ENCODE assay signal across 9 cellular contexts in the genomic region with DNA sequence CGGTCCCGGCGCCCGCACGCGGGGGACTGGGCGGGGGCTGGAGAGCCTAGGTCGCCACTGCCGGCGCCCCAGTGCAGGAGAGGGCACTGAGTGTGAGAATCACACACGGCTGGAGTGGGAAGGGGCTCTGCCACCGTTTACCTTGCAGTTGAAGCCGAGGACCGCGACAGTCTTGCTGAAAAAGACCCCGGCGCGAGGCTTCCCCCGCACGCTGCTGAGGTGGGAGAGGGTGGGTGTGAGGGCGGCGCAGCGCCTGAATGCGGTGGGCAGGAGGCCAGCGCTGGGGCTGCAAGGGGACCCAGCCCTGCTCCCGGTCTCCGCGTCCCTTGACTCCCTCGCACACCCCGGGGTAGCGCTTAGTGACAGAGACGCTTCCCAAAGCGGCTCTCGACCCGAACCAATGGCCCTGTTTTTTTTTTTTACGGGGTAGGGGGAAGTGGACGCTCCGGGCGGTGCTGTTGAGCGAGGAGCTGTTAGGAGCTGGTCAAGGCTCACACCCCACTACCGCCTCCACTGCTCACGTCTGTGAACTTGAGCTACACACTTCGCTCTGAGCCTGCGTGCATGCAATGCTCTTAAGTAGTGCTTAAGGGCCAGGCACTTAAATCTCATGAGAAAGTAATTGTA. TPM values are rescaled to one million over a fixed set of nuclear protein-coding genes. Genes with fewer than 3 reads are reported as not detected.
DNase-seq lines count a peak whose midpoint lies in the region; ATAC-seq and TF ChIP-seq lines count a peak whose summit lies in the region.
"Had no signal": no experiment of that assay in that cellular context is flagged by ENCODE, and none has a peak within 500 bp of the region (broad histone marks: within the 10 kb centered on the region; RNA-seq: fewer than 3 reads in every experiment).

No MANE protein-coding gene starts in this region.

- TF ChIP-seq RAD21 in IMR-90 (IDR thresholded peaks at IDR 0.05; ENCODE audit: low read length): no peak

- no peak for TF ChIP-seq POLR2A in IMR-90 (IDR thresholded peaks at IDR 0.05; ENCODE audit: low read depth, low read length)

- no peak overlapping the region for H3K27ac Mint-ChIP-seq in naive thymus-derived CD8-positive, alpha-beta T cell

- H3K4me1 Mint-ChIP-seq in naive thymus-derived CD8-positive, alpha-beta T cell: peaks cover 0 to 12% (median 4%) of the 10 kb centered on the region in 4 donors

- BruUV-seq in IMR-90 (replicated peaks; lab: Mats Ljungman, UMichigan): no TSS peak

- H2BK120ac ChIP-seq in IMR-90 (ENCODE audit: low read depth, low read length): no peak overlapping the region

- dilution Hi-C loops in IMR-90 (cut with HindIII; ENCODE audit: low sequenced_read_pairs, unreplicated experiment): no loop called here

- H4K20me1 ChIP-seq in IMR-90 (ENCODE audit: insufficient read depth, low read length): no peaks in the 10 kb centered on the region

- no peak overlapping the region for H3K4ac ChIP-seq in IMR-90 (ENCODE audit: low read depth, low read length)

- no peak overlapping the region for H4K5ac ChIP-seq in IMR-90 (ENCODE audit: low read depth, low read length)

- no peak overlapping the region for H2BK5ac ChIP-seq in IMR-90 (ENCODE audit: low read depth, low read length, poor library complexity, severe bottlenecking)

- intact Hi-C loops in IMR-90 (cut with micrococcal nuclease): no loop called here

- H2BK15ac ChIP-seq in IMR-90 (ENCODE audit: low read depth, low read length): no peak overlapping the region

- H3K27ac ChIP-seq in IMR-90 (ENCODE audit: insufficient read depth, low read length): no peak overlapping the region
- H3K27ac ChIP-seq: epithelial cell of prostate had no signal

- H3K9me1 ChIP-seq in IMR-90 (ENCODE audit: insufficient read depth, low read length): no peaks in the 10 kb centered on the region

- H3K4me3 Mint-ChIP-seq in naive thymus-derived CD8-positive, alpha-beta T cell: peak overlapping the region in 8 of 10 donors; percentile 16 to 72 (median 64)

- CTCF ChIA-PET in IMR-90 (lab: Yijun Ruan, JAX): interaction anchor here (0.7 kb wide), 1 partner anchor 341 kb away, joined by 3 read pairs; no protein-coding TSS in a partner anchor

- no peak for TF ChIP-seq CTCF in IMR-90 (conservative IDR thresholded peaks at IDR 0.05; ENCODE audit: low read depth, low read length)
- TF ChIP-seq CTCF in epithelial cell of esophagus (IDR thresholded peaks at IDR 0.05; ENCODE audit: insufficient read depth, low read depth, low read length, missing control alignments): peak; percentile 9
- TF ChIP-seq CTCF in GM13977 (IDR thresholded peaks at IDR 0.05; ENCODE audit: extremely low read depth, insufficient read depth, missing control alignments): no peak

- 0% methylated on average over 3 of the region's 44 CpGs; no CpG with 5 or more reads in 1 of the 2 experiments for WGBS in IMR-90 (ENCODE audit: extremely low coverage in 2 of 2, insufficient read length in 1 of 2), 2 experiments

- peak overlapping the region; percentile 11 for H2AFZ ChIP-seq in IMR-90 (replicated peaks; ENCODE audit: low read length, poor library complexity)

- H4K91ac ChIP-seq in IMR-90 (ENCODE audit: insufficient read depth, low read depth, low read length): no peak overlapping the region

- no peak overlapping the region for H3K23ac ChIP-seq in IMR-90 (ENCODE audit: low read depth, low read length)

- H3K4me3 ChIP-seq in IMR-90 (ENCODE audit: insufficient read depth, low read depth, low read length): no peak overlapping the region
- H3K4me3 ChIP-seq in epithelial cell of esophagus (ENCODE audit: low read length): no peak overlapping the region

- no peak overlapping the region for H4K8ac ChIP-seq in IMR-90 (ENCODE audit: low read depth in 2 of 2, low read length in 2 of 2)

- no peak overlapping the region for H3K56ac ChIP-seq in IMR-90 (ENCODE audit: extremely low read depth, insufficient read depth, low read length)

- peak; percentile 77 for DNase-seq in DMS53 (lab: John Stamatoyannopoulos, UW)
- DNase-seq in IMR-90: no peak
- DNase-seq in epithelial cell of esophagus (ENCODE audit: low read depth): peak; percentile 14
- DNase-seq in naive thymus-derived CD8-positive, alpha-beta T cell: peak in 1 of 10 donors; percentile 13
- DNase-seq in anterior cingulate cortex (lab: John Stamatoyannopoulos, UW): no peak
- no peak for DNase-seq in GM13977 (ENCODE audit: low spot score)
- no peak for DNase-seq in stimulated activated naive CD4-positive, alpha-beta T cell (lab: John Stamatoyannopoulos, UW)

- no peak overlapping the region for H3K18ac ChIP-seq in IMR-90 (ENCODE audit: low read depth, low read length)

- H3K79me1 ChIP-seq in IMR-90 (ENCODE audit: low read depth in 1 of 2, low read length in 2 of 2): no peaks in the 10 kb centered on the region

- H3K36me3 ChIP-seq in IMR-90 (ENCODE audit: control insufficient read depth, insufficient read depth, low read length): no peaks in the 10 kb centered on the region

- no peak for ATAC-seq in IMR-90 (ENCODE audit: low read depth)
- peak; percentile 33 to 43 for ATAC-seq in naive thymus-derived CD8-positive, alpha-beta T cell
- ATAC-seq in GM21447 (IDR thresholded peaks at IDR 0.05; ENCODE audit: unreplicated experiment): no peak

- no peaks in the 10 kb centered on the region for H3K9me3 Mint-ChIP-seq in naive thymus-derived CD8-positive, alpha-beta T cell

- H3K36me3 Mint-ChIP-seq in naive thymus-derived CD8-positive, alpha-beta T cell: peaks cover 0 to 2% (median 0%) of the 10 kb centered on the region in 3 donors

- POLR2A ChIA-PET in IMR-90 (lab: Charles Lee; ENCODE audit: unreplicated experiment): no interaction called here
- POLR2A ChIA-PET in naive thymus-derived CD8-positive, alpha-beta T cell (lab: Charles Lee): interaction anchor here (0.6 kb wide), 2 partner anchors 25 to 26 kb away, joined by 3 read pairs; no protein-coding TSS in a partner anchor

- in situ Hi-C loops in IMR-90 (cut with MboI; ENCODE audit: low sequenced_read_pairs) (no loop called here), GM13977 (cut with MboI; ENCODE audit: low pct_unique_long_range_greater_than_20kb, low sequenced_read_pairs, unreplicated experiment) (no loop called here)

- no peak overlapping the region for H2AK5ac ChIP-seq in IMR-90 (ENCODE audit: low read depth, low read length)

- peaks cover 2% of the 10 kb centered on the region; the same call in 1 of the 2 replicates for H3K4me1 ChIP-seq in IMR-90 (ENCODE audit: control insufficient read depth, insufficient read depth, low read length)

- H2BK20ac ChIP-seq in IMR-90 (ENCODE audit: low read depth, low read length): no peak overlapping the region

- H3K4me2 ChIP-seq in IMR-90 (ENCODE audit: low read depth, low read length): no peak overlapping the region

- peaks cover 25 to 73% (median 42%) of the 10 kb centered on the region in 5 donors for H3K27me3 Mint-ChIP-seq in naive thymus-derived CD8-positive, alpha-beta T cell

- H3K27me3 ChIP-seq in IMR-90 (ENCODE audit: control insufficient read depth, insufficient read depth, low read length): peaks cover 57% of the 10 kb centered on the region

- H3K9me3 ChIP-seq in IMR-90 (ENCODE audit: control insufficient read depth, insufficient read depth, low read length): no peaks in the 10 kb centered on the region

- peak overlapping the region; percentile 28 for H2AK9ac ChIP-seq in IMR-90 (replicated peaks; ENCODE audit: low read depth, low read length, poor library complexity)

- no peak overlapping the region for H3K14ac ChIP-seq in IMR-90 (replicated peaks; ENCODE audit: low read depth, low read length)

- H3K9ac ChIP-seq in IMR-90 (ENCODE audit: low read depth, low read length): no peak overlapping the region

TF ChIP-seq in IMR-90, 13 proteins besides CTCF, POLR2A, EP300 and RAD21 (continues in another document):
- TF ChIP-seq RCOR1 (IDR thresholded peaks at IDR 0.05; ENCODE audit: insufficient replicate concordance, low read length) (no peak), RFX5 (IDR thresholded peaks at IDR 0.05; ENCODE audit: low read depth, low read length) (no peak), MAFK (IDR thresholded peaks at IDR 0.05; ENCODE audit: low read depth, low read length) (no peak), FOS (IDR thresholded peaks at IDR 0.05; ENCODE audit: low read depth, low read length) (no peak), MXI1 (IDR thresholded peaks at IDR 0.05; ENCODE audit: borderline replicate concordance, low read depth, low read length) (no peak)
- TF ChIP-seq, protein P1, sequence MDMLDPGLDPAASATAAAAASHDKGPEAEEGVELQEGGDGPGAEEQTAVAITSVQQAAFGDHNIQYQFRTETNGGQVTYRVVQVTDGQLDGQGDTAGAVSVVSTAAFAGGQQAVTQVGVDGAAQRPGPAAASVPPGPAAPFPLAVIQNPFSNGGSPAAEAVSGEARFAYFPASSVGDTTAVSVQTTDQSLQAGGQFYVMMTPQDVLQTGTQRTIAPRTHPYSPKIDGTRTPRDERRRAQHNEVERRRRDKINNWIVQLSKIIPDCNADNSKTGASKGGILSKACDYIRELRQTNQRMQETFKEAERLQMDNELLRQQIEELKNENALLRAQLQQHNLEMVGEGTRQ (IDR thresholded peaks at IDR 0.05; ENCODE audit: low read depth, low read length): no peak

RNA-seq across cellular contexts. Expression of gene NOTO, which starts 0.8 kb away (rescaled TPM):
- total RNA-seq in IMR-90 (2012; rRNA removed): not detected in 2 replicates
- not detected in 2 replicates for polyA plus RNA-seq in IMR-90 (2012; rRNA removed)
- polyA plus RNA-seq in IMR-90 (2012; cell fraction: cytosol; rRNA removed): not detected in 2 replicates
- polyA plus RNA-seq in IMR-90 (2012; cell fraction: nucleus; rRNA removed; ENCODE audit: low replicate concordance): not detected in 2 replicates
- total RNA-seq in naive thymus-derived CD8-positive, alpha-beta T cell: not detected
- not detected for polyA plus RNA-seq in naive thymus-derived CD8-positive, alpha-beta T cell

RNA-seq across cellular contexts. Expression of gene SMYD5, which starts 10.9 kb away (rescaled TPM):
- 18.9 and 19.7 TPM in 2 replicates for total RNA-seq in IMR-90 (2012; rRNA removed)
- 16.9 and 17.8 TPM in 2 replicates for polyA plus RNA-seq in IMR-90 (2012; rRNA removed)
- polyA plus RNA-seq in IMR-90 (2012; cell fraction: cytosol; rRNA removed): 10.8 and 12.0 TPM in 2 replicates
- polyA plus RNA-seq in IMR-90 (2012; cell fraction: nucleus; rRNA removed; ENCODE audit: low replicate concordance): 36.5 and 44.1 TPM in 2 replicates
- total RNA-seq in naive thymus-derived CD8-positive, alpha-beta T cell: 10 to 100 TPM; 51.2 to 56.3 TPM
- 10 to 100 TPM; 22.7 to 28.3 (median 25.3) TPM for polyA plus RNA-seq in naive thymus-derived CD8-positive, alpha-beta T cell

RNA-seq across cellular contexts. Expression of gene PRADC1, which starts 29.9 kb away (rescaled TPM):
- 13.1 and 14.4 TPM in 2 replicates for total RNA-seq in IMR-90 (2012; rRNA removed)
- polyA plus RNA-seq in IMR-90 (2012; rRNA removed): 18.4 and 23.1 TPM in 2 replicates
- polyA plus RNA-seq in IMR-90 (2012; cell fraction: cytosol; rRNA removed): 18.4 and 22.8 TPM in 2 replicates
- polyA plus RNA-seq in IMR-90 (2012; cell fraction: nucleus; rRNA removed; ENCODE audit: low replicate concordance): 5.8 and 9.0 TPM in 2 replicates
- 10 to 100 TPM in 1 of 2 experiments, 1 to 10 TPM in 1; 7.8 to 10.7 TPM for total RNA-seq in naive thymus-derived CD8-positive, alpha-beta T cell
- 10 to 100 TPM; 26.1 to 38.8 (median 27.6) TPM for polyA plus RNA-seq in naive thymus-derived CD8-positive, alpha-beta T cell

RNA-seq across cellular contexts. Expression of gene CCT7, which starts 30.9 kb away (rescaled TPM):
- 557 and 575 TPM in 2 replicates for total RNA-seq in IMR-90 (2012; rRNA removed)
- 321 and 329 TPM in 2 replicates for polyA plus RNA-seq in IMR-90 (2012; rRNA removed)
- polyA plus RNA-seq in IMR-90 (2012; cell fraction: cytosol; rRNA removed): 226 and 323 TPM in 2 replicates
- 107 and 114 TPM in 2 replicates for polyA plus RNA-seq in IMR-90 (2012; cell fraction: nucleus; rRNA removed; ENCODE audit: low replicate concordance)
- total RNA-seq in naive thymus-derived CD8-positive, alpha-beta T cell: 100 to 1,000 TPM; 206 to 217 TPM
- polyA plus RNA-seq in naive thymus-derived CD8-positive, alpha-beta T cell: 100 to 1,000 TPM; 294 to 306 (median 299) TPM

Comparison
In these comparisons a context has a peak if more than half of its experiments do, and no peak if none do; other contexts are left out.
1. DNase-seq: peak in DMS53 (single experiment) and epithelial cell of esophagus (single experiment); none in IMR-90 (single experiment), anterior cingulate cortex (0 of 58), GM13977 (single experiment) and stimulated activated naive CD4-positive, alpha-beta T cell (0 of 6).
2. ATAC-seq: peak in naive thymus-derived CD8-positive, alpha-beta T cell (2 of 2); none in IMR-90 (single experiment) and GM21447 (single experiment).